ENCODE assay signal across 8 cellular contexts in the genomic region with DNA sequence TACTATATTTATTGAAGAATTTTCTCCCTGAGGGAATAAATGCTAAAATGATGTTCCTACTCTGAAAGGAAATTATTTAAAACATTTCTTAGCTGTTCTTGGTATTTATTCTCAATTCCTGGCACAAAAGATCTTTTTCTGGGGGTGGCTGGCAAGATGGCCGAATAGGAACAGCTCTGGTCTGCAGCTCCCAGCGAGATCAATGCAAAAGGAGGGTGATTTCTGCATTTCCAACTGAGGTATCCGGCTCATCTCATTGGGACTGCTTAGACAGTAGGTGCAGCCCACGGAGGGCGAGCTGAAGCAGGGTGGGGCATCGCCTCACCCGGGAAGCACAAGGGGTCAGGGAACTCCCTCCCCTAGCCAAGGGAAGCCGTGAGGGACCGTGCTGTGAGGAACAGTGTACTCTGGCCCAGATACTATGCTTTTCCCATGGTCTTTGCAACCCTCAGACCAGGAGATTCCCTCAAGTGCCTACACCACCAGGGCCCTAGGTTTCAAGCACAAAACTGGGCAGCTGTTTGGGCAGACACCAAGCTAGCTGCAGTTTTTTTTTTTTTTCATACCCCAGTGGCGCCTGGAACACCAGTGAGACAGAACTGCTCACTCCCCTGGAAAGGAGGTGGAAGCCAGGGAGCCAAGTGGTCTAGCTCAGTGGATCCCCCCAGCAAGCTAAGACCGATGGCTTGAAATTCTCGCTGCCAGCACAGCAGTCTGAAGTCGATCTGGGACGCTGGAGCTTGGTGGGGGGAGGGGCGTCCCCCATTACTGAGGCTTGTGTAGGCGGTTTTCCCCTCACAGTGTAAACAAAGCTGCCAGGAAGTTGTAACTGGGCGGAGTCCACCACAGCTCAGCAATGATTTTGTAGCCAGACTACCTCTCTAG.
DNase-seq lines count a peak whose midpoint lies in the region; ATAC-seq and TF ChIP-seq lines count a peak whose summit lies in the region.
"Not testable (repeated sequence)": the region's sequence is repeated elsewhere in the genome, so short reads cannot be mapped to it uniquely, and the experiment has no call there.

No MANE protein-coding gene starts in this region.

- H2BK120ac ChIP-seq in mesendoderm (ENCODE audit: low read depth, low read length), result not testable (repeated sequence)

- not testable (repeated sequence) for H3K9me3 ChIP-seq in CD8-positive, alpha-beta T cell (ENCODE audit: low read length); OCI-LY7 (ENCODE audit: low read length)

- not testable (repeated sequence) for BruUV-seq in OCI-LY7 (replicated peaks; lab: Mats Ljungman, UMichigan)

- CTCF ChIA-PET in CD8-positive, alpha-beta T cell (lab: Charles Lee), result interaction anchor here (1.2 to 2.6 kb wide), 2 partner anchors 9 to 11 kb away, joined by 3 to 17 read pairs; no protein-coding TSS in a partner anchor
- CTCF ChIA-PET in OCI-LY7 (lab: Charles Lee; ENCODE audit: unreplicated experiment), result not testable (repeated sequence)

- peak overlapping the region; percentile 52 for H3K27ac ChIP-seq in CD8-positive, alpha-beta T cell (ENCODE audit: low read depth, low read length)
- H3K27ac ChIP-seq in OCI-LY7 (ENCODE audit: low read depth, low read length, poor library complexity, severe bottlenecking); mesendoderm (ENCODE audit: low read depth, low read length): not testable (repeated sequence)

- intact Hi-C loops in CD8-positive, alpha-beta T cell (cut with DNase I, micrococcal nuclease); OCI-LY7 (cut with micrococcal nuclease; ENCODE audit: unreplicated experiment): not testable (repeated sequence)

- H3K18ac ChIP-seq in mesendoderm (ENCODE audit: low read length), result not testable (repeated sequence)

- H3K4me3 Mint-ChIP-seq in CD8-positive, alpha-beta T cell, result peak overlapping the region; percentile 39

- not testable (repeated sequence) for H2BK5ac ChIP-seq in mesendoderm (ENCODE audit: low read length)

- H3K4me2 ChIP-seq in OCI-LY7 (ENCODE audit: low read length); mesendoderm (ENCODE audit: low read length): not testable (repeated sequence)

- H4K5ac ChIP-seq in mesendoderm (ENCODE audit: low read length), result not testable (repeated sequence)

- not testable (repeated sequence) for H2BK15ac ChIP-seq in mesendoderm (replicated peaks; ENCODE audit: low read depth)

- peak; percentile 95 for ATAC-seq in CD8-positive, alpha-beta T cell
- peak; percentile 83 for ATAC-seq in GM21360 (IDR thresholded peaks at IDR 0.05; ENCODE audit: unreplicated experiment)
- peak; percentile 69 for ATAC-seq in HG03439 (IDR thresholded peaks at IDR 0.05; ENCODE audit: unreplicated experiment)

- H3K36me3 Mint-ChIP-seq in CD8-positive, alpha-beta T cell, result peaks cover 39% of the 10 kb centered on the region

- H2AFZ ChIP-seq in OCI-LY7 (ENCODE audit: low read length), result not testable (repeated sequence)

- POLR2A ChIA-PET in CD8-positive, alpha-beta T cell (lab: Charles Lee), result interaction anchor here (0.6 to 4.2 kb wide), 3 partner anchors 9 to 11 kb away, joined by 3 to 17 read pairs (median 6); no protein-coding TSS in a partner anchor
- POLR2A ChIA-PET in OCI-LY7 (lab: Charles Lee), result not testable (repeated sequence)

- H3K4ac ChIP-seq in mesendoderm (ENCODE audit: low read depth, low read length), result not testable (repeated sequence)

- H3K9me3 Mint-ChIP-seq in CD8-positive, alpha-beta T cell, result peaks cover 15% of the 10 kb centered on the region

- H3K56ac ChIP-seq in mesendoderm (ENCODE audit: low read length), result not testable (repeated sequence)

- H3K79me2 ChIP-seq in OCI-LY7 (ENCODE audit: insufficient read depth, low read depth, low read length); mesendoderm (ENCODE audit: control insufficient read depth, insufficient read depth, low read length): not testable (repeated sequence)

- H3K4me1 ChIP-seq in CD8-positive, alpha-beta T cell (ENCODE audit: insufficient read depth, low read length), result peaks cover 18% of the 10 kb centered on the region
- H3K4me1 ChIP-seq in OCI-LY7 (ENCODE audit: insufficient read depth, low read length, poor library complexity, severe bottlenecking); mesendoderm (ENCODE audit: control insufficient read depth, low read depth, low read length): not testable (repeated sequence)

- WGBS in mesendoderm (ENCODE audit: extremely low coverage, insufficient coverage, low lambda C conversion rate), result no CpG with 5 or more reads among the region's 17 CpGs

- peak overlapping the region; percentile 90 for H3K27ac Mint-ChIP-seq in CD8-positive, alpha-beta T cell

- H3K79me1 ChIP-seq in mesendoderm (ENCODE audit: low read length), result not testable (repeated sequence)

- not testable (repeated sequence) for H3K27me3 Mint-ChIP-seq in CD8-positive, alpha-beta T cell (ENCODE audit: low read depth)

- H4K20me1 ChIP-seq in OCI-LY7 (ENCODE audit: insufficient read depth, low read length), result not testable (repeated sequence)

- H3K4me3 ChIP-seq in CD8-positive, alpha-beta T cell (ENCODE audit: low read depth, low read length), result peak overlapping the region; percentile 31
- H3K4me3 ChIP-seq in OCI-LY7 (ENCODE audit: low read depth, low read length, poor library complexity, severe bottlenecking); mesendoderm (ENCODE audit: low read length): not testable (repeated sequence)

- TF ChIP-seq CTCF in CD8-positive, alpha-beta T cell (IDR thresholded peaks at IDR 0.05); OCI-LY7 (conservative IDR thresholded peaks at IDR 0.05; ENCODE audit: low read length): not testable (repeated sequence)

- not testable (repeated sequence) for H3K23ac ChIP-seq in mesendoderm (ENCODE audit: low read length)

- peaks cover 40% of the 10 kb centered on the region for H3K4me1 Mint-ChIP-seq in CD8-positive, alpha-beta T cell (ENCODE audit: low read depth)

- not testable (repeated sequence) for H3K27me3 ChIP-seq in CD8-positive, alpha-beta T cell (ENCODE audit: insufficient read depth, low read length); mesendoderm (ENCODE audit: insufficient read depth, low read length, poor library complexity)

- peak; percentile 32 to 88 (median 65) for DNase-seq in CD8-positive, alpha-beta T cell
- DNase-seq in OCI-LY7 (ENCODE audit: low spot score), result peak; percentile 35
- DNase-seq in activated CD8-positive, alpha-beta memory T cell treated with anti-CD3 and anti-CD28 coated beads, Interleukin-2, amount 50 U/mL, for 4 hours, result peak; percentile 55
- peak; percentile 11 for DNase-seq in effector CD8-positive, alpha-beta T cell (lab: John Stamatoyannopoulos, UW)
- peak; percentile 47 for DNase-seq in mesendoderm
- peak; percentile 6 for DNase-seq in stimulated activated CD8-positive, alpha-beta memory T cell treated with anti-CD3 and anti-CD28 coated beads, Interleukin-15, amount 100 ng/mL, for 24 hours (ENCODE audit: low read depth)

- H3K9ac ChIP-seq in mesendoderm (ENCODE audit: low read length), result not testable (repeated sequence)

- H4K8ac ChIP-seq in mesendoderm (ENCODE audit: low read depth, low read length), result not testable (repeated sequence)

- H3K9me2 ChIP-seq in OCI-LY7 (ENCODE audit: insufficient read depth, low read length), result not testable (repeated sequence)

- H2AK5ac ChIP-seq in mesendoderm (ENCODE audit: low read length), result not testable (repeated sequence)

- not testable (repeated sequence) for H3K36me3 ChIP-seq in CD8-positive, alpha-beta T cell (ENCODE audit: insufficient read depth, low read length); OCI-LY7 (ENCODE audit: insufficient read depth, low read length); mesendoderm (ENCODE audit: control insufficient read depth, insufficient read depth, low read length)

Comparison
In these comparisons a context has a peak if more than half of its experiments do, and no peak if none do; other contexts are left out.
1. DNase-seq: peak in every context shown above with its lines; median percentile 65 in CD8-positive, alpha-beta T cell; 55 in activated CD8-positive, alpha-beta memory T cell treated with anti-CD3 and anti-CD28 coated beads, Interleukin-2, amount 50 U/mL, for 4 hours; 47 in mesendoderm; 35 in OCI-LY7; 11 in effector CD8-positive, alpha-beta T cell; 6 in stimulated activated CD8-positive, alpha-beta memory T cell treated with anti-CD3 and anti-CD28 coated beads, Interleukin-15, amount 100 ng/mL, for 24 hours.